33 cellular contexts compared by ENCODE assay signal in the genomic region with DNA sequence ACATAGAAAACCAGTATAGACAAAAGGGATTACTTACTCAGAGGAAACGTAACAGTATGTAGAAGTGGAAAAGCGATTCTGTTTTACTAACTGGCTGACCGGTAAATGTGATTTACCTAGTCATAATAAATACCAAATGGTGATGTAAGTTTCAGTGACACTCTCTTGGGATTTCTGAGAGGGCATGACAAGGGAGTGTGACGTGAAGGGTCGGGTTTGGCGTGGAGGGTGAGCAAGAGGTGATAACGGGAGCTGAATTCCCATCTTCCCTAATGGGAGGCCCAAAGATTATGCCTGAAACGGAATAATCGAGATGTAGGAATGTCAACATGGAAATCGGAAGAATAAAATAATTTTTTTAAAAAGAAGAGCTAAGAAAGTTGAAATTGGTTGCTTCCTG. TPM values are rescaled to one million over a fixed set of nuclear protein-coding genes. Genes with fewer than 3 reads are reported as not detected.
"Had no signal": no experiment of that assay in that cellular context is flagged by ENCODE, and none has a peak within 500 bp of the region (broad histone marks: within the 10 kb centered on the region; RNA-seq: fewer than 3 reads in every experiment).

No MANE protein-coding gene starts in this region.

- FAIRE-seq: astrocyte had no signal

- H3K27me3 ChIP-seq: adrenal gland, body of pancreas, brain microvascular endothelial cell had no signal

- H3K4me3 Mint-ChIP-seq: activated B cell treated with CpG ODN at 0.5 μM for 24 hours; activated CD4-positive, alpha-beta memory T cell treated with anti-CD3 and anti-CD28 coated beads for 36 hours; activated CD4-positive, alpha-beta T cell treated with anti-CD3 and anti-CD28 coated beads, Interleukin-2, amount 10 ng/mL, durations not matched to agents 24 days and 14 days; activated CD8-positive, alpha-beta T cell treated with anti-CD3 and anti-CD28 coated beads for 36 hours; activated naive CD4-positive, alpha-beta T cell treated with anti-CD3 and anti-CD28 coated beads for 36 hours; activated naive CD8-positive, alpha-beta T cell treated with anti-CD3 and anti-CD28 coated beads for 36 hours; activated T-cell treated with anti-CD3 and anti-CD28 coated beads, Interleukin-2, amount 50 U/mL, for 4 hours; activated T-cell treated with anti-CD3 and anti-CD28 coated beads, Interleukin-2, amount 50 U/mL, for 72 hours; activated T-helper 1 cell treated with anti-CD3 and anti-CD28 coated beads, Interleukin-12 subunit alpha, Interleukin-12 subunit beta, Interleukin-2, Interleukin-4 antibody, amounts not matched to agents 30 ng/mL and 10 ng/mL and 1 ng/mL, durations not matched to agents 14 hours and 24 hours and 36 hours; activated T-helper 17 cell treated with anti-CD3 and anti-CD28 coated beads, Interleukin-2, amount 50 U/mL, for 72 hours; T-cell; T-helper 17 cell had no signal

- H3K27ac ChIP-seq: adrenal gland, body of pancreas, brain microvascular endothelial cell, breast epithelium, VCaP had no signal

- H3K4me3 ChIP-seq: adrenal gland, body of pancreas, breast epithelium had no signal

- H3K4me1 Mint-ChIP-seq: activated B cell treated with CpG ODN at 0.5 μM for 24 hours; activated CD4-positive, alpha-beta T cell treated with anti-CD3 and anti-CD28 coated beads, Interleukin-2, amount 10 ng/mL, durations not matched to agents 24 days and 14 days; activated naive CD8-positive, alpha-beta T cell treated with anti-CD3 and anti-CD28 coated beads for 36 hours; activated T-helper 17 cell treated with anti-CD3 and anti-CD28 coated beads, Interleukin-2, amount 50 U/mL, for 72 hours; T-cell; T-helper 17 cell had no signal

- DNase-seq: activated B cell treated with CpG ODN at 0.5 μM for 24 hours; activated CD4-positive, alpha-beta memory T cell treated with anti-CD3 and anti-CD28 coated beads for 36 hours; activated CD4-positive, alpha-beta T cell treated with anti-CD3 and anti-CD28 coated beads for 4 hours; activated CD4-positive, alpha-beta T cell treated with anti-CD3 and anti-CD28 coated beads, Interleukin-2, amount 10 ng/mL, durations not matched to agents 24 days and 14 days; activated CD4-positive, alpha-beta T cell treated with anti-CD3 and anti-CD28 coated beads, Interleukin-2, amount 50 U/mL, for 1 hour; activated CD4-positive, alpha-beta T cell treated with anti-CD3 and anti-CD28 coated beads, Interleukin-2, amount 50 U/mL, for 4 hours; activated CD4-positive, CD25-positive, alpha-beta regulatory T cell treated with anti-CD3 and anti-CD28 coated beads, Interleukin-2, amount 50 U/mL, for 72 hours; activated CD8-positive, alpha-beta T cell treated with anti-CD3 and anti-CD28 coated beads for 36 hours; activated effector memory CD4-positive, alpha-beta T cell treated with anti-CD3 and anti-CD28 coated beads, Interleukin-2, amount 50 U/mL, for 16 hours; activated gamma-delta T cell treated with Interleukin-2 at 50 U/mL for 16 hours; activated naive CD4-positive, alpha-beta T cell; activated naive CD4-positive, alpha-beta T cell treated with anti-CD3 and anti-CD28 coated beads for 36 hours; activated naive CD4-positive, alpha-beta T cell treated with anti-CD3 and anti-CD28 coated beads, Interleukin-2, amount 50 U/mL, for 16 hours; activated naive CD8-positive, alpha-beta T cell treated with anti-CD3 and anti-CD28 coated beads for 36 hours; activated T-cell treated with anti-CD3 and anti-CD28 coated beads for 4 hours; activated T-cell treated with anti-CD3 and anti-CD28 coated beads, Interleukin-2, amount 50 U/mL, for 1 hour; activated T-cell treated with anti-CD3 and anti-CD28 coated beads, Interleukin-2, amount 50 U/mL, for 4 hours; activated T-cell treated with anti-CD3 and anti-CD28 coated beads, Interleukin-2, amount 50 U/mL, for 72 hours; amniotic stem cell; aorta; body of pancreas; central memory CD4-positive, alpha-beta T cell; T-cell; T-helper 17 cell; T1000 had no signal

- ATAC-seq: activated CD8-positive, alpha-beta T cell treated with anti-CD3 and anti-CD28 coated beads for 36 hours; activated naive CD4-positive, alpha-beta T cell treated with anti-CD3 and anti-CD28 coated beads, Interleukin-2, amount 50 U/mL, for 72 hours; activated T-cell treated with anti-CD3 and anti-CD28 coated beads, Interleukin-2, amount 50 U/mL, for 4 hours; activated T-cell treated with anti-CD3 and anti-CD28 coated beads, Interleukin-2, amount 50 U/mL, for 72 hours; activated T-helper 17 cell treated with anti-CD3 and anti-CD28 coated beads, Interleukin-2, amount 50 U/mL, for 72 hours; body of pancreas; T-cell; T-helper 17 cell had no signal

- H3K36me3 ChIP-seq: adrenal gland, brain microvascular endothelial cell, breast epithelium had no signal

- H3K4me1 ChIP-seq: adrenal gland, body of pancreas, breast epithelium had no signal

- H3K9me3 ChIP-seq: adrenal gland, body of pancreas, breast epithelium had no signal

- H3K27ac Mint-ChIP-seq: activated B cell treated with CpG ODN at 0.5 μM for 24 hours; activated CD4-positive, alpha-beta memory T cell treated with anti-CD3 and anti-CD28 coated beads for 36 hours; activated CD4-positive, alpha-beta T cell treated with anti-CD3 and anti-CD28 coated beads, Interleukin-2, amount 10 ng/mL, durations not matched to agents 24 days and 14 days; activated CD8-positive, alpha-beta T cell treated with anti-CD3 and anti-CD28 coated beads for 36 hours; activated naive CD4-positive, alpha-beta T cell treated with anti-CD3 and anti-CD28 coated beads for 36 hours; activated naive CD8-positive, alpha-beta T cell treated with anti-CD3 and anti-CD28 coated beads for 36 hours; activated T-cell treated with anti-CD3 and anti-CD28 coated beads, Interleukin-2, amount 50 U/mL, for 72 hours; activated T-helper 1 cell treated with anti-CD3 and anti-CD28 coated beads, Interleukin-12 subunit alpha, Interleukin-12 subunit beta, Interleukin-2, Interleukin-4 antibody, amounts not matched to agents 30 ng/mL and 10 ng/mL and 1 ng/mL, durations not matched to agents 14 hours and 24 hours and 36 hours; activated T-helper 17 cell treated with anti-CD3 and anti-CD28 coated beads, Interleukin-2, amount 50 U/mL, for 72 hours; T-cell; T-helper 17 cell had no signal

- H3K9me3 Mint-ChIP-seq: activated B cell treated with CpG ODN at 0.5 μM for 24 hours; activated CD4-positive, alpha-beta memory T cell treated with anti-CD3 and anti-CD28 coated beads for 36 hours; activated CD4-positive, alpha-beta T cell treated with anti-CD3 and anti-CD28 coated beads, Interleukin-2, amount 10 ng/mL, durations not matched to agents 24 days and 14 days; activated CD8-positive, alpha-beta T cell treated with anti-CD3 and anti-CD28 coated beads for 36 hours; activated naive CD4-positive, alpha-beta T cell treated with anti-CD3 and anti-CD28 coated beads for 36 hours; activated naive CD4-positive, alpha-beta T cell treated with anti-CD3 and anti-CD28 coated beads, Interleukin-2, amount 50 U/mL, for 72 hours; activated naive CD8-positive, alpha-beta T cell treated with anti-CD3 and anti-CD28 coated beads for 36 hours; activated T-cell treated with anti-CD3 and anti-CD28 coated beads, Interleukin-2, amount 50 U/mL, for 4 hours; activated T-cell treated with anti-CD3 and anti-CD28 coated beads, Interleukin-2, amount 50 U/mL, for 72 hours; activated T-helper 1 cell treated with anti-CD3 and anti-CD28 coated beads, Interleukin-12 subunit alpha, Interleukin-12 subunit beta, Interleukin-2, Interleukin-4 antibody, amounts not matched to agents 30 ng/mL and 10 ng/mL and 1 ng/mL, durations not matched to agents 14 hours and 24 hours and 36 hours; activated T-helper 17 cell treated with anti-CD3 and anti-CD28 coated beads, Interleukin-2, amount 50 U/mL, for 72 hours; T-cell had no signal

- H3K36me3 Mint-ChIP-seq: activated CD4-positive, alpha-beta memory T cell treated with anti-CD3 and anti-CD28 coated beads for 36 hours; activated naive CD4-positive, alpha-beta T cell treated with anti-CD3 and anti-CD28 coated beads, Interleukin-2, amount 50 U/mL, for 72 hours; activated naive CD8-positive, alpha-beta T cell treated with anti-CD3 and anti-CD28 coated beads for 36 hours; T-cell had no signal

RNA-seq across cellular contexts. Expression of a gene that starts 12.7 kb away (rescaled TPM):
- total RNA-seq: activated B cell treated with CpG ODN at 0.5 μM for 24 hours had no signal
